1 cellular context compared by ENCODE assay signal in genomic region chr11:115146425-115146824, GRCh38.
TF ChIP-seq lines count a peak whose summit lies in the region.

No MANE protein-coding gene starts in this region.

TF ChIP-seq in H1, 55 proteins besides CTCF, POLR2A, EP300 and RAD21:
- no peak for TF ChIP-seq GABPA (IDR thresholded peaks at IDR 0.05; ENCODE audit: borderline replicate concordance, insufficient read depth, low read length)
- no peak for TF ChIP-seq SIX5 (IDR thresholded peaks at IDR 0.05; ENCODE audit: low read depth, low read length)
- TF ChIP-seq BACH1 (IDR thresholded peaks at IDR 0.05; ENCODE audit: low read length): no peak
- no peak for TF ChIP-seq POU5F1 (IDR thresholded peaks at IDR 0.05; ENCODE audit: low read depth, low read length)
- TF ChIP-seq YY1 (IDR thresholded peaks at IDR 0.05; ENCODE audit: low read depth, low read length): no peak
- TF ChIP-seq BRCA1 (IDR thresholded peaks at IDR 0.05; ENCODE audit: low read depth, low read length): no peak
- TF ChIP-seq NANOG (IDR thresholded peaks at IDR 0.05; ENCODE audit: insufficient read depth, low read depth, low read length, poor library complexity, severe bottlenecking): no peak
- TF ChIP-seq RBBP5 (IDR thresholded peaks at IDR 0.05; ENCODE audit: borderline replicate concordance, low read depth, low read length): no peak
- TF ChIP-seq FOSL1 (IDR thresholded peaks at IDR 0.05; ENCODE audit: insufficient read depth, low read depth, low read length): no peak
- TF ChIP-seq KDM1A (IDR thresholded peaks at IDR 0.05; ENCODE audit: borderline replicate concordance, low read length): no peak
- no peak for TF ChIP-seq RNF2 (IDR thresholded peaks at IDR 0.05; ENCODE audit: borderline replicate concordance, low read depth, low read length, missing control alignments, poor library complexity, severe bottlenecking)
